In genomic region chr4:153068751-153069150, GRCh38 we compare ENCODE assay signal across 20 cellular contexts.
A peak's percentile ranks its signal among the peaks of the same experiment; 100 is the strongest.
DNase-seq lines count a peak whose midpoint lies in the region; ATAC-seq, FAIRE-seq and TF ChIP-seq lines count a peak whose summit lies in the region.
"Had no signal": no experiment of that assay in that cellular context is flagged by ENCODE, and none has a peak within 500 bp of the region (broad histone marks: within the 10 kb centered on the region; RNA-seq: fewer than 3 reads in every experiment).

No MANE protein-coding gene starts in this region.

- CTCF ChIA-PET in A549 (lab: Yijun Ruan, JAX) = interaction anchor here (1.2 kb wide), 1 partner anchor 15 kb away, joined by 3 read pairs; no protein-coding TSS in a partner anchor
- CTCF ChIA-PET in K562 (lab: Yijun Ruan, JAX; ENCODE audit: low intra/inter-chr PET ratio) = no interaction called here

- ATAC-seq in A549 = no peak
- no peak for ATAC-seq in K562
- ATAC-seq: HCT116 had no signal

- no peak for FAIRE-seq in A549 (lab: Jason Lieb, UNC)
- peak; percentile 49 for FAIRE-seq in HTR-8/SVneo (lab: Jason Lieb, UNC)
- no peak for FAIRE-seq in K562 (lab: Jason Lieb, UNC)
- FAIRE-seq: GM12892, GM19239 had no signal

- POLR2A ChIA-PET in A549 (lab: Yijun Ruan, JAX) (no interaction called here), K562 (lab: Yijun Ruan, JAX) (no interaction called here)

- no peak for TF ChIP-seq RAD21 in A549 (conservative IDR thresholded peaks at IDR 0.05 in 1 of 2, IDR thresholded peaks at IDR 0.05 in 1 of 2)
- no peak for TF ChIP-seq RAD21 in K562 (CRISPR knock-in tag; conservative IDR thresholded peaks at IDR 0.05 in 1 of 2, IDR thresholded peaks at IDR 0.05 in 1 of 2)

- no peak for TF ChIP-seq CTCF in A549 (IDR thresholded peaks at IDR 0.05)
- TF ChIP-seq CTCF in K562 (IDR thresholded peaks at IDR 0.05 in 2 of 3, conservative IDR thresholded peaks at IDR 0.05 in 1 of 3; ENCODE audit: insufficient read depth in 2 of 3, low read depth in 1 of 3, low read length in 3 of 3) = no peak

- H3K4me2 ChIP-seq in A549 = peak overlapping the region; percentile 61; the same call in 2 of the 3 replicates
- no peak overlapping the region for H3K4me2 ChIP-seq in K562 (ENCODE audit: insufficient read depth, low read length)

- H3K27ac ChIP-seq in A549 (0 out of 6 replicates have a peak overlapping the region, but pooled peaks of 1 of the 2 experiments have one; percentile 24), K562 (ENCODE audit: extremely low read depth, low read depth, low read length) (no peak overlapping the region)
- H3K27ac ChIP-seq: GM23248 had no signal

- peak overlapping the region; percentile 64 for H2AFZ ChIP-seq in K562 (ENCODE audit: low read depth, low read length)
- H2AFZ ChIP-seq: GM23248 had no signal

- H3K79me2 ChIP-seq in K562 (ENCODE audit: control insufficient read depth, insufficient read depth, low read length) = no peaks in the 10 kb centered on the region

- intact Hi-C loops in K562 (cut with micrococcal nuclease) = no loop called here

- H3K36me3 ChIP-seq in K562 (ENCODE audit: control insufficient read depth, insufficient read depth, low read length) = no peaks in the 10 kb centered on the region

- 75% methylated on average over 7 of the region's 7 CpGs for WGBS in A549 (ENCODE audit: missing lambda C conversion rate)
- WGBS in K562 (ENCODE audit: insufficient coverage, low coverage, missing lambda C conversion rate) = 19% methylated on average over 7 of the region's 7 CpGs

- TF ChIP-seq EP300 in A549 (IDR thresholded peaks at IDR 0.05) (no peak), K562 (IDR thresholded peaks at IDR 0.05; ENCODE audit: low read length) (no peak)

- peaks cover 2 to 8% of the 10 kb centered on the region in 2 experiments; a peak in 2 of 5 replicates for H3K27me3 ChIP-seq in K562 (ENCODE audit: control insufficient read depth in 2 of 2, insufficient read depth in 2 of 2, low read length in 2 of 2)

- H3K4me1 ChIP-seq in A549 = peaks cover 17% of the 10 kb centered on the region
- H3K4me1 ChIP-seq in K562 (replicated peaks in 1 of 2; ENCODE audit: control insufficient read depth in 2 of 2, insufficient read depth in 2 of 2, low read length in 2 of 2) = peaks cover 0 to 5% of the 10 kb centered on the region in 2 experiments; a peak in 1 of 5 replicates

- H3K4me3 ChIP-seq in A549 (no peak overlapping the region), K562 (no peak overlapping the region)
- H3K4me3 ChIP-seq: GM23248 had no signal

- no peaks in the 10 kb centered on the region for H3K9me1 ChIP-seq in K562 (ENCODE audit: control insufficient read depth, insufficient read depth, low read length)

- peak; percentile 9 for DNase-seq in NCI-H510A treated with DMSO at 0.1 percent for 48 hours (lab: John Stamatoyannopoulos, UW)
- DNase-seq in NCI-H510A (lab: John Stamatoyannopoulos, UW) = no peak
- no peak for DNase-seq in A549 (ENCODE audit: low read depth in 1 of 2, low spot score in 1 of 2)
- no peak for DNase-seq in HTR-8/SVneo (ENCODE audit: insufficient read length, low spot score)
- no peak for DNase-seq in K562 (ENCODE audit: extremely low read depth in 1 of 4, low spot score in 3 of 4)
- no peak for DNase-seq in activated CD4-positive, CD25-positive, alpha-beta regulatory T cell treated with anti-CD3 and anti-CD28 coated beads, Interleukin-2, amount 50 U/mL, for 72 hours
- no peak for DNase-seq in stimulated activated CD4-positive, alpha-beta T cell treated with anti-CD3 and anti-CD28 coated beads, Interleukin-4, amount 100 ng/mL, for 1 hour
- DNase-seq in occipital lobe (lab: John Stamatoyannopoulos, UW) = no peak
- DNase-seq: 8988T; C1 segment of cervical spinal cord; CD4-positive, alpha-beta memory T cell; COR-L47; DMS53; DMS79 treated with DMSO at 0.1 percent for 48 hours; GF-D8; GM23248; H9 had no signal

- no peak for TF ChIP-seq POLR2A in A549 (IDR thresholded peaks at IDR 0.05; ENCODE audit: low read length)
- no peak for TF ChIP-seq POLR2A in K562 (conservative IDR thresholded peaks at IDR 0.05)

- H3K9me3 ChIP-seq in A549 (no peaks in the 10 kb centered on the region), K562 (replicated peaks; ENCODE audit: control insufficient read depth, insufficient read depth, low read depth, low read length) (no peaks in the 10 kb centered on the region)

- no peak overlapping the region for H3K9ac ChIP-seq in K562 (ENCODE audit: insufficient read depth in 1 of 2, low read depth in 2 of 2, low read length in 2 of 2)
- H3K9ac ChIP-seq: GM23248 had no signal

- BruUV-seq in K562 (replicated peaks; lab: Mats Ljungman, UMichigan) = no TSS peak

- in situ Hi-C loops in K562 (cut with MboI) = no loop called here

- no peaks in the 10 kb centered on the region for H4K20me1 ChIP-seq in K562 (replicated peaks; ENCODE audit: control insufficient read depth, insufficient read depth, low read length)

TF ChIP-seq in A549, 52 proteins besides CTCF, POLR2A, EP300 and RAD21 (continues in another document):
- TF ChIP-seq, protein P1, sequence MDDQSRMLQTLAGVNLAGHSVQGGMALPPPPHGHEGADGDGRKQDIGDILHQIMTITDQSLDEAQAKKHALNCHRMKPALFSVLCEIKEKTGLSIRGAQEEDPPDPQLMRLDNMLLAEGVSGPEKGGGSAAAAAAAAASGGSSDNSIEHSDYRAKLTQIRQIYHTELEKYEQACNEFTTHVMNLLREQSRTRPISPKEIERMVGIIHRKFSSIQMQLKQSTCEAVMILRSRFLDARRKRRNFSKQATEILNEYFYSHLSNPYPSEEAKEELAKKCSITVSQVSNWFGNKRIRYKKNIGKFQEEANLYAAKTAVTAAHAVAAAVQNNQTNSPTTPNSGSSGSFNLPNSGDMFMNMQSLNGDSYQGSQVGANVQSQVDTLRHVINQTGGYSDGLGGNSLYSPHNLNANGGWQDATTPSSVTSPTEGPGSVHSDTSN (IDR thresholded peaks at IDR 0.05) = no peak
- no peak for TF ChIP-seq PHF8 (IDR thresholded peaks at IDR 0.05; ENCODE audit: borderline replicate concordance, low read depth)
- TF ChIP-seq CHD2 (IDR thresholded peaks at IDR 0.05; ENCODE audit: low read length, partially characterized antibody) = no peak
- TF ChIP-seq CHD4 (IDR thresholded peaks at IDR 0.05; ENCODE audit: borderline replicate concordance) = no peak
- no peak for TF ChIP-seq TFCP2L1 (CRISPR knock-in tag; IDR thresholded peaks at IDR 0.05)
- TF ChIP-seq, protein P2, sequence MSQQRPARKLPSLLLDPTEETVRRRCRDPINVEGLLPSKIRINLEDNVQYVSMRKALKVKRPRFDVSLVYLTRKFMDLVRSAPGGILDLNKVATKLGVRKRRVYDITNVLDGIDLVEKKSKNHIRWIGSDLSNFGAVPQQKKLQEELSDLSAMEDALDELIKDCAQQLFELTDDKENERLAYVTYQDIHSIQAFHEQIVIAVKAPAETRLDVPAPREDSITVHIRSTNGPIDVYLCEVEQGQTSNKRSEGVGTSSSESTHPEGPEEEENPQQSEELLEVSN (IDR thresholded peaks at IDR 0.05; ENCODE audit: borderline replicate concordance, low read depth) = no peak
- no peak for TF ChIP-seq HEYL (CRISPR knock-in tag; IDR thresholded peaks at IDR 0.05)
- TF ChIP-seq, protein P3, sequence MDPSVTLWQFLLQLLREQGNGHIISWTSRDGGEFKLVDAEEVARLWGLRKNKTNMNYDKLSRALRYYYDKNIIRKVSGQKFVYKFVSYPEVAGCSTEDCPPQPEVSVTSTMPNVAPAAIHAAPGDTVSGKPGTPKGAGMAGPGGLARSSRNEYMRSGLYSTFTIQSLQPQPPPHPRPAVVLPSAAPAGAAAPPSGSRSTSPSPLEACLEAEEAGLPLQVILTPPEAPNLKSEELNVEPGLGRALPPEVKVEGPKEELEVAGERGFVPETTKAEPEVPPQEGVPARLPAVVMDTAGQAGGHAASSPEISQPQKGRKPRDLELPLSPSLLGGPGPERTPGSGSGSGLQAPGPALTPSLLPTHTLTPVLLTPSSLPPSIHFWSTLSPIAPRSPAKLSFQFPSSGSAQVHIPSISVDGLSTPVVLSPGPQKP (IDR thresholded peaks at IDR 0.05; ENCODE audit: low read depth, low read length) = no peak
- no peak for TF ChIP-seq MAFK (IDR thresholded peaks at IDR 0.05; ENCODE audit: partially characterized antibody)

TF ChIP-seq in K562, 482 proteins besides CTCF, POLR2A, EP300 and RAD21 (continues in another document):
- no peak for TF ChIP-seq MBD2 (IDR thresholded peaks at IDR 0.05; ENCODE audit: borderline replicate concordance, low read depth)
- no peak for TF ChIP-seq HMBOX1 (IDR thresholded peaks at IDR 0.05)
- TF ChIP-seq CBX1 (IDR thresholded peaks at IDR 0.05; ENCODE audit: low read depth) = no peak
- TF ChIP-seq POLR2G (IDR thresholded peaks at IDR 0.05; ENCODE audit: low read depth, low read length) = no peak
- TF ChIP-seq CHD4 (IDR thresholded peaks at IDR 0.05; ENCODE audit: insufficient read depth, insufficient replicate concordance, low read depth, low read length, poor library complexity, severe bottlenecking) = no peak
- TF ChIP-seq TOE1 (IDR thresholded peaks at IDR 0.05; ENCODE audit: borderline replicate concordance) = no peak
- no peak for TF ChIP-seq TOE1 (CRISPR knock-in tag; IDR thresholded peaks at IDR 0.05; ENCODE audit: borderline replicate concordance, low read depth)
- no peak for TF ChIP-seq HDAC8 (tag; IDR thresholded peaks at IDR 0.05)
- TF ChIP-seq FOXA3 (CRISPR knock-in tag; conservative IDR thresholded peaks at IDR 0.05 in 1 of 2, IDR thresholded peaks at IDR 0.05 in 1 of 2) = no peak
- no peak for TF ChIP-seq DLX4 (CRISPR knock-in tag; IDR thresholded peaks at IDR 0.05)
- no peak for TF ChIP-seq CSDE1 (IDR thresholded peaks at IDR 0.05)
- TF ChIP-seq SMAD4 (CRISPR knock-in tag; conservative IDR thresholded peaks at IDR 0.05) = no peak
- TF ChIP-seq PTTG1 (tag; IDR thresholded peaks at IDR 0.05; ENCODE audit: low read depth) = no peak
- no peak for TF ChIP-seq NFIX (CRISPR knock-in tag; IDR thresholded peaks at IDR 0.05; ENCODE audit: low read depth)
- TF ChIP-seq RHOXF2B (CRISPR knock-in tag; conservative IDR thresholded peaks at IDR 0.05) = no peak
- TF ChIP-seq SRSF7 (optimal IDR thresholded peaks at IDR 0.05; ENCODE audit: low read depth, low read length) = no peak
